In the genomic region with DNA sequence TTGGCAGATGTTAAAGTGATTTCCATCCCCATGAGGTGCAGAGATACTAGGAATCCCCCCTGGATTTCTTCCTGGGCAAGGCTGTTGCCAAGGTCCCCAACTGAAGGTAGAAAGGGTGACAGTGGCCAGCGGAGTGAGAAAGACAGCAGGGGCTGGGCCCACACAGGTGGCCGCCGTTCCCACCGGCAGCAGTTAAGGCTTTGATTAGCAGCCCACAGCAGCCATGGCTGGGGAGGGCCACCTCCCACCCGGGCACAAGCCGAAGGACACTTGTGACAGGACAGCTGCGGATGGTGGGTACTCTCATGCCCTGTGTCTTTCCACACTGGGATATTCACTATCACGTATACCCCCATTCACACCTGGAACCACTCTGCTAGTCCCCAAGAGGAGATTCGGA, we compare ENCODE assay signal across 24 cellular contexts.
"Had no signal": no experiment of that assay in that cellular context is flagged by ENCODE, and none has a peak within 500 bp of the region (broad histone marks: within the 10 kb centered on the region; RNA-seq: fewer than 3 reads in every experiment).

No MANE protein-coding gene starts in this region.

- H3K9me3 ChIP-seq: colonic mucosa, esophagus squamous epithelium, gastrocnemius medialis, left lung, lower lobe of right lung had no signal

- H3K9me3 Mint-ChIP-seq: dendritic cell treated with granulocyte-macrophage colony-stimulating factor and Interleukin-4, amounts not matched to agents 40 ng/mL and 50 ng/mL, for 4 days; effector memory CD8-positive, alpha-beta T cell; endodermal cell had no signal

- H3K36me3 ChIP-seq: colonic mucosa, esophagus squamous epithelium, gastrocnemius medialis, heart right ventricle, left lung, lower lobe of right lung had no signal

- H3K4me1 Mint-ChIP-seq: endodermal cell had no signal

- H3K4me3 ChIP-seq: colonic mucosa, esophagus squamous epithelium, gastrocnemius medialis, heart right ventricle, left lung, lower lobe of right lung had no signal

- H3K27ac ChIP-seq: colonic mucosa, epithelial cell of prostate, esophagus squamous epithelium, gastrocnemius medialis, heart right ventricle, left lung, lower lobe of right lung had no signal

- ATAC-seq: effector memory CD8-positive, alpha-beta T cell; esophagus mucosa; gastrocnemius medialis; heart right ventricle; left cardiac atrium; left lung; left ventricle myocardium superior; lower lobe of right lung had no signal

- DNase-seq: cerebellar nuclear complex; colonic mucosa; cortex of kidney; effector CD8-positive, alpha-beta T cell; effector memory CD8-positive, alpha-beta T cell; endodermal cell; erythroblast; esophagus squamous epithelium; foreskin fibroblast; foreskin melanocyte; gastrocnemius medialis; glutamatergic neuron; head of caudate nucleus; heart right ventricle; hippocampal formation; left cardiac atrium; left lung; left ventricle myocardium superior; lower lobe of right lung; mesenchymal stem cell; midbrain had no signal

- H3K4me3 Mint-ChIP-seq: dendritic cell treated with granulocyte-macrophage colony-stimulating factor and Interleukin-4, amounts not matched to agents 40 ng/mL and 50 ng/mL, for 4 days; effector memory CD8-positive, alpha-beta T cell; endodermal cell had no signal

- H3K27ac Mint-ChIP-seq: dendritic cell treated with granulocyte-macrophage colony-stimulating factor and Interleukin-4, amounts not matched to agents 40 ng/mL and 50 ng/mL, for 4 days; effector memory CD8-positive, alpha-beta T cell; endodermal cell had no signal

- H3K27me3 ChIP-seq: colonic mucosa, esophagus squamous epithelium, gastrocnemius medialis, heart right ventricle, left lung had no signal

- H3K4me1 ChIP-seq: colonic mucosa, esophagus squamous epithelium, gastrocnemius medialis, heart right ventricle, left lung, lower lobe of right lung had no signal
